ENCODE assay signal across 9 cellular contexts in genomic region chr15:82536409-82537350, GRCh38. TPM values are rescaled to one million over a fixed set of nuclear protein-coding genes. Genes with fewer than 3 reads are reported as not detected.
DNase-seq lines count a peak whose midpoint lies in the region; ATAC-seq and TF ChIP-seq lines count a peak whose summit lies in the region.
"Had no signal": no experiment of that assay in that cellular context is flagged by ENCODE, and none has a peak within 500 bp of the region (broad histone marks: within the 10 kb centered on the region; RNA-seq: fewer than 3 reads in every experiment).

No MANE protein-coding gene starts in this region.

- no peak overlapping the region for H3K4me3 ChIP-seq in A673 (ENCODE audit: low read depth, low read length, poor library complexity, severe bottlenecking)
- H3K4me3 ChIP-seq in left lung = no peak overlapping the region
- H3K4me3 ChIP-seq in MG63 = no peak overlapping the region
- no peak overlapping the region for H3K4me3 ChIP-seq in H7 (ENCODE audit: insufficient read depth, low read depth, low read length)

- CTCF ChIA-PET in A673 (lab: Charles Lee) = no interaction called here
- CTCF ChIA-PET in activated CD8-positive, alpha-beta T cell treated with anti-CD3 and anti-CD28 coated beads for 36 hours (lab: Charles Lee) = interaction anchor here (2.3 kb wide), 1 partner anchor 463 kb away, joined by 8 read pairs; no protein-coding TSS in a partner anchor

- H3K36me3 ChIP-seq in A673 (ENCODE audit: insufficient read depth, low read length, poor library complexity, severe bottlenecking) (peaks cover 60% of the 10 kb centered on the region), left lung (peaks cover 0 to 63% of the 10 kb centered on the region in 2 donors), MG63 (peaks cover 70% of the 10 kb centered on the region), H7 (replicated peaks; ENCODE audit: control insufficient read depth, insufficient read depth, low read length) (peaks cover 33% of the 10 kb centered on the region)

- H3K27me3 ChIP-seq in A673 (replicated peaks; ENCODE audit: insufficient read depth, low read depth, low read length, poor library complexity) = no peaks in the 10 kb centered on the region
- no peaks in the 10 kb centered on the region for H3K27me3 ChIP-seq in left lung
- no peaks in the 10 kb centered on the region for H3K27me3 ChIP-seq in MG63
- no peaks in the 10 kb centered on the region for H3K27me3 ChIP-seq in H7 (ENCODE audit: control insufficient read depth, insufficient read depth, low read length)

- no peaks in the 10 kb centered on the region for H3K9me3 ChIP-seq in A673 (ENCODE audit: low read depth, low read length, poor library complexity, severe bottlenecking)
- no peaks in the 10 kb centered on the region for H3K9me3 ChIP-seq in left lung
- no peaks in the 10 kb centered on the region for H3K9me3 ChIP-seq in MG63

- peaks cover 68% of the 10 kb centered on the region for H3K36me3 Mint-ChIP-seq in activated CD8-positive, alpha-beta T cell treated with anti-CD3 and anti-CD28 coated beads for 36 hours (ENCODE audit: low read depth)

- TF ChIP-seq POLR2A in GM15510 (IDR thresholded peaks at IDR 0.05; ENCODE audit: borderline replicate concordance, extremely low read depth, insufficient read length) = peak; percentile 3

- no peak for DNase-seq in A673 (ENCODE audit: low spot score)
- no peak for DNase-seq in activated CD8-positive, alpha-beta T cell treated with anti-CD3 and anti-CD28 coated beads for 36 hours
- peak; percentile 26 for DNase-seq in islet precursor cell
- no peak for DNase-seq in left lung
- no peak for DNase-seq in MG63
- DNase-seq in H7 = no peak
- DNase-seq in Ammon's horn (ENCODE audit: low spot score) = no peak
- DNase-seq: NCI-H187 had no signal

- no peak for ATAC-seq in activated CD8-positive, alpha-beta T cell treated with anti-CD3 and anti-CD28 coated beads for 36 hours
- ATAC-seq in left lung = no peak

- POLR2A ChIA-PET in A673 (lab: Charles Lee; ENCODE audit: low non-redundant PET) = interaction anchor here (0.8 kb wide), 1 partner anchor 924 kb away, joined by 4 read pairs; no protein-coding TSS in a partner anchor
- POLR2A ChIA-PET in activated CD8-positive, alpha-beta T cell treated with anti-CD3 and anti-CD28 coated beads for 36 hours (lab: Charles Lee) = interaction anchor here (1.2 to 1.5 kb wide), 3 partner anchors 17 to 213 kb away, joined by 3 to 4 read pairs (median 4); no protein-coding TSS in a partner anchor

- peaks cover 12% of the 10 kb centered on the region for H3K4me1 ChIP-seq in A673 (ENCODE audit: insufficient read depth, low read length, poor library complexity, severe bottlenecking)
- H3K4me1 ChIP-seq in left lung = peaks cover 14 to 28% of the 10 kb centered on the region in 2 donors

- no peaks in the 10 kb centered on the region for H3K9me3 Mint-ChIP-seq in activated CD8-positive, alpha-beta T cell treated with anti-CD3 and anti-CD28 coated beads for 36 hours

- intact Hi-C loops in A673 (cut with micrococcal nuclease; ENCODE audit: unreplicated experiment) (no loop called here), left lung (cut with DNase I) (no loop called here)
- intact Hi-C loops in activated CD8-positive, alpha-beta T cell treated with anti-CD3 and anti-CD28 coated beads for 36 hours (cut with micrococcal nuclease) = loop anchor here (10.0 kb wide), 2 partner anchors 478 to 1242 kb away; partner anchors contain the start of gene C15orf40

- H3K4me1 Mint-ChIP-seq in activated CD8-positive, alpha-beta T cell treated with anti-CD3 and anti-CD28 coated beads for 36 hours (ENCODE audit: low read depth) = peaks cover 38% of the 10 kb centered on the region

- TF ChIP-seq CTCF in A673 (conservative IDR thresholded peaks at IDR 0.05; ENCODE audit: low read depth, low read length) (no peak), left lung (IDR thresholded peaks at IDR 0.05) (no peak)
- no peak for TF ChIP-seq CTCF in activated CD8-positive, alpha-beta T cell treated with anti-CD3 and anti-CD28 coated beads for 36 hours (IDR thresholded peaks at IDR 0.05)

- BruUV-seq in A673 (replicated peaks; lab: Mats Ljungman, UMichigan) = no TSS peak

- H3K27ac ChIP-seq in A673 (ENCODE audit: low read depth, low read length, poor library complexity, severe bottlenecking) = peak overlapping the region; percentile 7
- no peak overlapping the region for H3K27ac ChIP-seq in left lung

- peak overlapping the region; percentile 95 for H3K27ac Mint-ChIP-seq in activated CD8-positive, alpha-beta T cell treated with anti-CD3 and anti-CD28 coated beads for 36 hours

- H3K4me3 Mint-ChIP-seq in activated CD8-positive, alpha-beta T cell treated with anti-CD3 and anti-CD28 coated beads for 36 hours = peak overlapping the region; percentile 94

- no peaks in the 10 kb centered on the region for H3K27me3 Mint-ChIP-seq in activated CD8-positive, alpha-beta T cell treated with anti-CD3 and anti-CD28 coated beads for 36 hours

RNA-seq across cellular contexts. Expression of gene RPS17, which starts 3.6 kb away (rescaled TPM):
- total RNA-seq in A673 (2021) (1,732 and 1,749 TPM in 2 replicates), left lung (1,000 to 10,000 TPM; 1,218 to 1,390 TPM)
- total RNA-seq in activated CD8-positive, alpha-beta T cell treated with anti-CD3 and anti-CD28 coated beads for 36 hours = 1,000 to 10,000 TPM; 3,057 to 3,069 TPM
- total RNA-seq in MG63 (2014; rRNA removed; shearing (Covaris generic); ENCODE audit: low replicate concordance) = 4,857 and 6,303 TPM in 2 replicates
- 2,542 and 3,503 TPM in 2 replicates for total RNA-seq in H7 (2014; rRNA removed; shearing (Covaris generic))
